In genomic region chr6:169345198-169345597, GRCh38 we compare ENCODE assay signal across 21 cellular contexts.
DNase-seq lines count a peak whose midpoint lies in the region; ATAC-seq, FAIRE-seq and TF ChIP-seq lines count a peak whose summit lies in the region.
"Had no signal": no experiment of that assay in that cellular context is flagged by ENCODE, and none has a peak within 500 bp of the region (broad histone marks: within the 10 kb centered on the region; RNA-seq: fewer than 3 reads in every experiment).

No MANE protein-coding gene starts in this region.

- H3K36me3 Mint-ChIP-seq in MCF 10A (ENCODE audit: insufficient read depth, unreplicated experiment): no peaks in the 10 kb centered on the region

- H3K4me2 ChIP-seq in HepG2 (ENCODE audit: low read depth, low read length): no peak overlapping the region
- H3K4me2 ChIP-seq: BLaER1 treated with 17β-estradiol and CSF1 and Interleukin-3, amounts not matched to agents 10 nM and 100 nM had no signal

- POLR2A ChIA-PET in MCF 10A (lab: Yijun Ruan, JAX) (interaction anchor here (0.9 to 1.4 kb wide), 3 partner anchors 10 to 56 kb away, joined by 3 to 6 read pairs (median 5); no protein-coding TSS in a partner anchor), HepG2 (lab: Yijun Ruan, JAX) (no interaction called here)

- no peak for FAIRE-seq in HepG2 (lab: Jason Lieb, UNC)
- FAIRE-seq: H1, RCC 7860 had no signal

- peaks cover 0 to 3% of the 10 kb centered on the region in 2 donors for H3K4me1 ChIP-seq in breast epithelium
- H3K4me1 ChIP-seq in SJCRH30: 0 out of 2 replicates have a peak, but pooled peaks cover 6% of the 10 kb centered on the region
- peaks cover 8% of the 10 kb centered on the region; the same call in 1 of the 2 replicates for H3K4me1 ChIP-seq in HepG2 (ENCODE audit: insufficient read depth, low read length)
- H3K4me1 ChIP-seq: right lobe of liver, testis had no signal

- TF ChIP-seq RAD21 in HepG2 (CRISPR knock-in tag; IDR thresholded peaks at IDR 0.05): no peak

- H3K4me3 ChIP-seq in breast epithelium (no peak overlapping the region), SJCRH30 (no peak overlapping the region), fibroblast of villous mesenchyme (ENCODE audit: low read depth, low read length) (no peak overlapping the region), HepG2 (replicated peaks in 1 of 3; ENCODE audit: insufficient read depth in 1 of 3, low read depth in 2 of 3, low read length in 3 of 3) (no peak overlapping the region)
- H3K4me3 ChIP-seq: BLaER1 treated with 17β-estradiol and CSF1 and Interleukin-3, amounts not matched to agents 10 nM and 100 nM; right lobe of liver; SK-N-MC; testis had no signal

- CTCF ChIA-PET in MCF 10A (lab: Yijun Ruan, JAX) (no interaction called here), HepG2 (lab: Yijun Ruan, JAX; ENCODE audit: low intra/inter-chr PET ratio, low total read pairs) (no interaction called here)

- no peak overlapping the region for H3K4me3 Mint-ChIP-seq in MCF 10A (ENCODE audit: unreplicated experiment)
- H3K4me3 Mint-ChIP-seq: activated T-cell treated with anti-CD3 and anti-CD28 coated beads, Interleukin-2, amount 50 U/mL, for 24 hours; naive thymus-derived CD8-positive, alpha-beta T cell had no signal

- no peak for TF ChIP-seq CTCF in MCF 10A (IDR thresholded peaks at IDR 0.05; ENCODE audit: unreplicated experiment)
- TF ChIP-seq CTCF in breast epithelium (IDR thresholded peaks at IDR 0.05): no peak
- TF ChIP-seq CTCF in fibroblast of villous mesenchyme (IDR thresholded peaks at IDR 0.05; ENCODE audit: insufficient read depth, low read depth, low read length): no peak
- TF ChIP-seq CTCF in HepG2 (CRISPR knock-in tag; IDR thresholded peaks at IDR 0.05): no peak

- TF ChIP-seq EP300 in HepG2 (IDR thresholded peaks at IDR 0.05; ENCODE audit: low read depth in 2 of 2, low read length in 2 of 2): no peak
- TF ChIP-seq EP300 in HepG2 (CRISPR knock-in tag; IDR thresholded peaks at IDR 0.05; ENCODE audit: borderline replicate concordance): no peak

- H3K27ac Mint-ChIP-seq in MCF 10A (ENCODE audit: low read depth, unreplicated experiment): peak overlapping the region; percentile 6
- H3K27ac Mint-ChIP-seq: activated T-cell treated with anti-CD3 and anti-CD28 coated beads, Interleukin-2, amount 50 U/mL, for 24 hours; naive thymus-derived CD8-positive, alpha-beta T cell had no signal

- in situ Hi-C loops in HepG2 (cut with HindIII; ENCODE audit: extremely low pct_ligation_motif_present, low pct_unique_long_range_greater_than_20kb): no loop called here

- H3K27ac ChIP-seq in breast epithelium: peak overlapping the region in 1 of 2 donors; percentile 33
- no peak overlapping the region for H3K27ac ChIP-seq in SJCRH30
- no peak overlapping the region for H3K27ac ChIP-seq in HepG2 (ENCODE audit: extremely low read length, insufficient read depth, low read length)
- H3K27ac ChIP-seq: BLaER1 treated with 17β-estradiol and CSF1 and Interleukin-3, amounts not matched to agents 10 nM and 100 nM; right lobe of liver; SK-N-MC; testis had no signal

- intact Hi-C loops in MCF 10A (cut with micrococcal nuclease): no loop called here
- intact Hi-C loops in breast epithelium (cut with DNase I; ENCODE audit: low total_unique reads): no loop called here
- intact Hi-C loops in HepG2 (cut with micrococcal nuclease; ENCODE audit: unreplicated experiment): no loop called here

- BruUV-seq in MCF 10A (replicated peaks; lab: Mats Ljungman, UMichigan) (no TSS peak), HepG2 (replicated peaks; lab: Mats Ljungman, UMichigan) (no TSS peak)

- TF ChIP-seq POLR2A in breast epithelium (IDR thresholded peaks at IDR 0.05) (no peak), HepG2 (IDR thresholded peaks at IDR 0.05; ENCODE audit: insufficient read depth in 1 of 2, low read depth in 2 of 2, low read length in 2 of 2) (no peak)

- H4K20me1 ChIP-seq in HepG2 (ENCODE audit: insufficient read depth, low read length): no peaks in the 10 kb centered on the region
- H4K20me1 ChIP-seq: BLaER1 treated with 17β-estradiol and CSF1 and Interleukin-3, amounts not matched to agents 10 nM and 100 nM had no signal

- H3K27me3 Mint-ChIP-seq in MCF 10A (ENCODE audit: insufficient read depth, unreplicated experiment): no peaks in the 10 kb centered on the region

- no peak overlapping the region for H3K9ac ChIP-seq in HepG2 (ENCODE audit: insufficient read depth, low read depth, low read length)
- H3K9ac ChIP-seq: BLaER1 treated with 17β-estradiol and CSF1 and Interleukin-3, amounts not matched to agents 10 nM and 100 nM had no signal

- ATAC-seq in HepG2 (no peak), GM21515 (IDR thresholded peaks at IDR 0.05; ENCODE audit: unreplicated experiment) (no peak), GM21423 (IDR thresholded peaks at IDR 0.05; ENCODE audit: unreplicated experiment) (no peak)
- ATAC-seq: naive thymus-derived CD8-positive, alpha-beta T cell; right lobe of liver had no signal

- H3K4me1 Mint-ChIP-seq in MCF 10A (ENCODE audit: insufficient read depth, unreplicated experiment): peaks cover 42% of the 10 kb centered on the region
- H3K4me1 Mint-ChIP-seq: naive thymus-derived CD8-positive, alpha-beta T cell had no signal

- 4% methylated on average over 4 of the region's 4 CpGs for WGBS in HepG2 (ENCODE audit: low lambda C conversion rate)

- H3K9me3 ChIP-seq in breast epithelium (no peaks in the 10 kb centered on the region), SJCRH30 (replicated peaks) (no peaks in the 10 kb centered on the region; the same call in 1 of the 2 replicates), HepG2 (ENCODE audit: low read length) (no peaks in the 10 kb centered on the region)
- H3K9me3 ChIP-seq: right lobe of liver, testis had no signal

- DNase-seq in MCF 10A (ENCODE audit: unreplicated experiment): peak; percentile 62
- DNase-seq in breast epithelium (ENCODE audit: low spot score in 2 of 2): no peak
- DNase-seq in SJCRH30: peak; percentile 17 to 52
- DNase-seq in fibroblast of villous mesenchyme (ENCODE audit: low read depth): peak; percentile 25
- no peak for DNase-seq in HepG2 (ENCODE audit: low spot score)
- no peak for DNase-seq in COLO668 (lab: John Stamatoyannopoulos, UW; ENCODE audit: unreplicated experiment)
- DNase-seq: ACHN; activated CD4-positive, alpha-beta T cell treated with anti-CD3 and anti-CD28 coated beads for 1 hour; activated naive CD4-positive, alpha-beta T cell treated with Interleukin-2 at 50 U/mL for 16 hours; activated T-cell treated with anti-CD3 and anti-CD28 coated beads, Interleukin-2, amount 50 U/mL, for 24 hours; central memory CD4-positive, alpha-beta T cell; Karpas-422; naive thymus-derived CD8-positive, alpha-beta T cell; right lobe of liver; testis had no signal

- no peak overlapping the region for H2AFZ ChIP-seq in HepG2 (ENCODE audit: low read length)

- no peaks in the 10 kb centered on the region for H3K79me2 ChIP-seq in HepG2 (ENCODE audit: insufficient read depth, low read length)

- H3K9me3 Mint-ChIP-seq in MCF 10A (ENCODE audit: unreplicated experiment): no peaks in the 10 kb centered on the region
- H3K9me3 Mint-ChIP-seq: activated T-cell treated with anti-CD3 and anti-CD28 coated beads, Interleukin-2, amount 50 U/mL, for 24 hours had no signal

- H3K27me3 ChIP-seq in breast epithelium (no peaks in the 10 kb centered on the region), SJCRH30 (no peaks in the 10 kb centered on the region), HepG2 (ENCODE audit: control insufficient read depth in 1 of 2, insufficient read depth in 2 of 2, low read length in 2 of 2) (peaks cover 6 to 44% of the 10 kb centered on the region in 2 experiments; a peak in 4 of 5 replicates)
- H3K27me3 ChIP-seq: BLaER1 treated with 17β-estradiol and CSF1 and Interleukin-3, amounts not matched to agents 10 nM and 100 nM; right lobe of liver; testis had no signal

- H3K36me3 ChIP-seq in breast epithelium (no peaks in the 10 kb centered on the region), SJCRH30 (no peaks in the 10 kb centered on the region), HepG2 (replicated peaks in 1 of 2; ENCODE audit: control insufficient read depth in 1 of 2, insufficient read depth in 2 of 2, low read length in 2 of 2) (no peaks in the 10 kb centered on the region)
- H3K36me3 ChIP-seq: BLaER1 treated with 17β-estradiol and CSF1 and Interleukin-3, amounts not matched to agents 10 nM and 100 nM; right lobe of liver had no signal

TF ChIP-seq in HepG2, 621 proteins besides CTCF, POLR2A, EP300 and RAD21:
- TF ChIP-seq ZNF12 (CRISPR knock-in tag; IDR thresholded peaks at IDR 0.05): no peak
- no peak for TF ChIP-seq TP53 (CRISPR knock-in tag; conservative IDR thresholded peaks at IDR 0.05)
- TF ChIP-seq SP140L (CRISPR knock-in tag; IDR thresholded peaks at IDR 0.05; ENCODE audit: borderline replicate concordance): no peak
- no peak for TF ChIP-seq PBX3 (CRISPR knock-in tag; IDR thresholded peaks at IDR 0.05; ENCODE audit: borderline replicate concordance)
- no peak for TF ChIP-seq RXRA (CRISPR knock-in tag; IDR thresholded peaks at IDR 0.05)
- no peak for TF ChIP-seq XBP1 (CRISPR knock-in tag; IDR thresholded peaks at IDR 0.05)
- no peak for TF ChIP-seq HMG20B (CRISPR knock-in tag; conservative IDR thresholded peaks at IDR 0.05)
- no peak for TF ChIP-seq ZNF569 (CRISPR knock-in tag; IDR thresholded peaks at IDR 0.05; ENCODE audit: borderline replicate concordance)
- TF ChIP-seq ZNF580 (CRISPR knock-in tag; IDR thresholded peaks at IDR 0.05; ENCODE audit: borderline replicate concordance, low read depth): no peak

Comparison
In these comparisons a context has a peak if more than half of its experiments do, and no peak if none do; other contexts are left out.
1. DNase-seq: peak in MCF 10A (single experiment), SJCRH30 (2 of 2) and fibroblast of villous mesenchyme (single experiment); none in breast epithelium (0 of 2), HepG2 (single experiment) and COLO668 (single experiment).